In the genomic region with DNA sequence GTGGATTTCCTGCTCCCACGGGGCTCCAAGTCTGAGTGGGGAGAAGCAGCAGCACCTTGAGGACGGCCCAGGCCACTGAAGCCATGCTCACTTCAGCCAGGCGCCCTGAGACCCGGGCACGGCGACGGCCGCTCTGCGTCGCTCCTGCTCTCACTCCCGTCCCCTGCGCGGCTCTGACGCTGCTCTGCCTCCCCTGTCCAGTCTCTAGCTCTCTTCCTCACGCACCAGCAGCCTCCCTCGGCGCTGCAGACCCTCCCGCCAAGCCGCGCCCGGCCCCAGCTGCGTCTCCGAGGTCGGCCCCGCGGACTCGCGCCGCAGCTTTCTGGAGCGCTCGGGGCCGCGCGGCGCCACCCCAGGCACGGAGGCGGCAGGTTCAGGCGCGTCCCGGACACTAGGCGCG, we compare ENCODE assay signal across 10 cellular contexts. TPM values are rescaled to one million over a fixed set of nuclear protein-coding genes. Genes with fewer than 3 reads are reported as not detected.
A peak's percentile ranks its signal among the peaks of the same experiment; 100 is the strongest.
DNase-seq lines count a peak whose midpoint lies in the region; ATAC-seq and TF ChIP-seq lines count a peak whose summit lies in the region.
"Not testable (repeated sequence)": the region's sequence is repeated elsewhere in the genome, so short reads cannot be mapped to it uniquely, and the experiment has no call there.
"Had no signal": no experiment of that assay in that cellular context is flagged by ENCODE, and none has a peak within 500 bp of the region (broad histone marks: within the 10 kb centered on the region; RNA-seq: fewer than 3 reads in every experiment).

Gene CNTNAP3 (minus strand): TSS at position 188 of the 400 bp plus-strand sequence. CDS start 103 bp downstream, at position 85.

- not testable (repeated sequence) for TF ChIP-seq POLR2A in breast epithelium (IDR thresholded peaks at IDR 0.05); suprapubic skin (IDR thresholded peaks at IDR 0.05)

- H3K36me3 ChIP-seq in breast epithelium, cardiac muscle cell, lower lobe of right lung, suprapubic skin: not testable (repeated sequence)

- WGBS in suprapubic skin = no CpG with 5 or more reads among the region's 42 CpGs

- not testable (repeated sequence) for TF ChIP-seq EP300 in suprapubic skin (IDR thresholded peaks at IDR 0.05)

- not testable (repeated sequence) for H3K9me3 ChIP-seq in breast epithelium; cardiac muscle cell (ENCODE audit: low read depth); lower lobe of right lung; suprapubic skin

- not testable (repeated sequence) for H3K27ac ChIP-seq in breast epithelium, cardiac muscle cell, lower lobe of right lung, suprapubic skin

- not testable (repeated sequence) for ATAC-seq in lower lobe of right lung

- not testable (repeated sequence) for TF ChIP-seq CTCF in breast epithelium (IDR thresholded peaks at IDR 0.05); epithelial cell of esophagus (IDR thresholded peaks at IDR 0.05; ENCODE audit: insufficient read depth, low read depth, low read length, missing control alignments); cardiac muscle cell (IDR thresholded peaks at IDR 0.05; ENCODE audit: low read depth, low read length); lower lobe of right lung (IDR thresholded peaks at IDR 0.05); suprapubic skin (IDR thresholded peaks at IDR 0.05)

- in situ Hi-C loops in Caki2 (cut with HindIII; ENCODE audit: low pct_unique_long_range_greater_than_20kb, low sequenced_read_pairs) = not testable (repeated sequence)

- not testable (repeated sequence) for H3K4me1 ChIP-seq in breast epithelium; cardiac muscle cell (ENCODE audit: low read depth); lower lobe of right lung; suprapubic skin

- H3K4me3 ChIP-seq in breast epithelium, lower lobe of right lung, suprapubic skin: not testable (repeated sequence)
- peak within 1 kb of the TSS; percentile 28 for H3K4me3 ChIP-seq in epithelial cell of esophagus (ENCODE audit: low read length)
- peak within 1 kb of the TSS; percentile 22 for H3K4me3 ChIP-seq in cardiac muscle cell

- DNase-seq in Caki2 (ENCODE audit: low read depth) (peak; percentile 59), RPMI8226 (peak; percentile 21), epithelial cell of esophagus (ENCODE audit: low read depth) (peak; percentile 9), cardiac muscle cell (ENCODE audit: low read depth in 1 of 2, low spot score in 1 of 2) (peak in 1 of 2 donors; percentile 37), lower lobe of right lung (peak; percentile 41)
- DNase-seq in breast epithelium (ENCODE audit: low spot score in 2 of 2); posterior vena cava (ENCODE audit: low spot score); suprapubic skin (ENCODE audit: low spot score in 2 of 2): not testable (repeated sequence)

- not testable (repeated sequence) for H3K27me3 ChIP-seq in breast epithelium; cardiac muscle cell; lower lobe of right lung (ENCODE audit: low read depth); suprapubic skin

- intact Hi-C loops in breast epithelium (cut with DNase I; ENCODE audit: low total_unique reads); lower lobe of right lung (cut with DNase I); posterior vena cava (cut with DNase I): not testable (repeated sequence)

RNA-seq across cellular contexts. Expression of gene CNTNAP3, which starts in this region (rescaled TPM):
- total RNA-seq in Caki2 (2014; rRNA removed; shearing (Covaris generic); ENCODE audit: low replicate concordance) = 25.0 and 32.3 TPM in 2 replicates
- total RNA-seq in breast epithelium = 10 to 100 TPM in 2 of 3 donors, 1 to 10 TPM in 1; 2.6 to 23.9 (median 14.4) TPM
- 0.88 and 1.0 TPM in 2 replicates for total RNA-seq in cardiac muscle cell
- 0.70 and 1.1 TPM in 2 replicates for polyA plus RNA-seq in cardiac muscle cell
- total RNA-seq in lower lobe of right lung = 7.4 TPM
- total RNA-seq in posterior vena cava = 10 to 100 TPM; 14.2 to 15.9 TPM
- 10 to 100 TPM; 21.0 to 91.9 (median 27.3) TPM for total RNA-seq in suprapubic skin
- total RNA-seq: CD4-positive, CD25-positive, alpha-beta regulatory T cell; fibroblast of lung had no signal
- polyA plus RNA-seq: CD4-positive, CD25-positive, alpha-beta regulatory T cell had no signal
